Comparison of ENCODE assay signal across 25 cellular contexts in genomic region chr2:45227347-45227746, GRCh38.
"Had no signal": no experiment of that assay in that cellular context is flagged by ENCODE, and none has a peak within 500 bp of the region (broad histone marks: within the 10 kb centered on the region; RNA-seq: fewer than 3 reads in every experiment).

No MANE protein-coding gene starts in this region.

- H3K4me1 ChIP-seq: ascending aorta, breast epithelium, colonic mucosa, foreskin keratinocyte, gastroesophageal sphincter had no signal

- H3K36me3 ChIP-seq: ascending aorta, breast epithelium, cardiac muscle cell, colonic mucosa, gastroesophageal sphincter had no signal

- H3K9me3 ChIP-seq: ascending aorta, breast epithelium, colonic mucosa, gastroesophageal sphincter had no signal

- H3K27me3 ChIP-seq: ascending aorta, breast epithelium, cardiac muscle cell, colonic mucosa had no signal

- H3K27ac ChIP-seq: ascending aorta, breast epithelium, cardiac muscle cell, colonic mucosa, foreskin keratinocyte, gastroesophageal sphincter had no signal

- H3K4me3 ChIP-seq: ascending aorta, breast epithelium, cardiac muscle cell, colonic mucosa, gastroesophageal sphincter had no signal

- DNase-seq: activated CD4-positive, alpha-beta memory T cell treated with anti-CD3 and anti-CD28 coated beads, Interleukin-2, amount 10 ng/mL, durations not matched to agents 7 days and 5 days; activated CD4-positive, alpha-beta T cell treated with anti-CD3 and anti-CD28 coated beads for 36 hours; activated CD4-positive, alpha-beta T cell treated with anti-CD3 and anti-CD28 coated beads, Interleukin-2, amount 10 ng/mL, durations not matched to agents 24 days and 14 days; activated CD4-positive, CD25-positive, alpha-beta regulatory T cell; activated CD4-positive, CD25-positive, alpha-beta regulatory T cell treated with anti-CD3 and anti-CD28 coated beads, Interleukin-2, amount 50 U/mL, for 72 hours; activated CD8-positive, alpha-beta memory T cell treated with anti-CD3 and anti-CD28 coated beads, Interleukin-2, amount 50 U/mL, for 48 hours; activated gamma-delta T cell; activated naive CD4-positive, alpha-beta T cell; activated naive CD4-positive, alpha-beta T cell treated with anti-CD3 and anti-CD28 coated beads, Interleukin-2, amount 10 ng/mL, durations not matched to agents 7 days and 5 days; activated naive CD8-positive, alpha-beta T cell treated with anti-CD3 and anti-CD28 coated beads, Interleukin-2, amount 10 ng/mL, durations not matched to agents 7 days and 5 days; activated T-cell treated with anti-CD3 and anti-CD28 coated beads for 4 hours; activated T-cell treated with anti-CD3 and anti-CD28 coated beads, Interleukin-2, amount 50 U/mL, for 24 hours; activated T-cell treated with anti-CD3 and anti-CD28 coated beads, Interleukin-2, amount 50 U/mL, for 72 hours; central memory CD4-positive, alpha-beta T cell; cerebellar nuclear complex; colonic mucosa; effector memory CD4-positive, alpha-beta T cell; endodermal cell; foreskin keratinocyte; head of caudate nucleus; T-helper 2 cell had no signal
